Comparison of ENCODE assay signal across 8 cellular contexts in genomic region chr1:26305667-26306289, GRCh38.
DNase-seq lines count a peak whose midpoint lies in the region; ATAC-seq and TF ChIP-seq lines count a peak whose summit lies in the region.

No MANE protein-coding gene starts in this region.

- ATAC-seq in HG02759 (IDR thresholded peaks at IDR 0.05; ENCODE audit: unreplicated experiment) (peak; percentile 8), GM19395 (IDR thresholded peaks at IDR 0.05; ENCODE audit: unreplicated experiment) (no peak)

- no peak for TF ChIP-seq CTCF in C4-2B (conservative IDR thresholded peaks at IDR 0.05)

- peak overlapping the region; percentile 41 for H3K9ac ChIP-seq in iPS-15b (ENCODE audit: low read depth, low read length)
- peak overlapping the region; percentile 80 to 83 for H3K9ac ChIP-seq in stomach smooth muscle (ENCODE audit: low read length in 2 of 2)

- H3K27ac ChIP-seq in C4-2B (peak overlapping the region; percentile 74), stomach smooth muscle (ENCODE audit: low read length) (peak overlapping the region; percentile 6)

- H3K9me3 ChIP-seq in iPS-15b (ENCODE audit: control insufficient read depth, insufficient read depth, low read length) (no peaks in the 10 kb centered on the region), stomach smooth muscle (ENCODE audit: control insufficient read depth in 2 of 2, low read length in 2 of 2) (no peaks in the 10 kb centered on the region)

- peaks cover 6% of the 10 kb centered on the region for H3K4me1 ChIP-seq in iPS-15b (ENCODE audit: control insufficient read depth, insufficient read depth, low read length)
- H3K4me1 ChIP-seq in stomach smooth muscle (ENCODE audit: control insufficient read depth, insufficient read depth, low read length), result peaks cover 11% of the 10 kb centered on the region

- H3K4me3 ChIP-seq in iPS-15b (ENCODE audit: low read depth, low read length) (peak overlapping the region; percentile 96), stomach smooth muscle (ENCODE audit: low read length in 2 of 2) (peak overlapping the region; percentile 77 to 96)

- H3K36me3 ChIP-seq in iPS-15b (ENCODE audit: control insufficient read depth, insufficient read depth, low read length) (no peaks in the 10 kb centered on the region), stomach smooth muscle (ENCODE audit: control insufficient read depth in 2 of 2, insufficient read depth in 2 of 2, low read length in 2 of 2) (no peaks in the 10 kb centered on the region)

- H3K27me3 ChIP-seq in iPS-15b (ENCODE audit: control insufficient read depth, insufficient read depth, low read length), result no peaks in the 10 kb centered on the region
- no peaks in the 10 kb centered on the region for H3K27me3 ChIP-seq in stomach smooth muscle (ENCODE audit: control insufficient read depth in 1 of 2, insufficient read depth in 2 of 2, low read length in 2 of 2)

- DNase-seq in UCSD-AML1 (lab: John Stamatoyannopoulos, UW; ENCODE audit: unreplicated experiment), result peak; percentile 46
- no peak for DNase-seq in stimulated activated CD4-positive, alpha-beta T cell treated with anti-CD3 and anti-CD28 coated beads, Interleukin-1b, Interleukin-23, amount 100 ng/mL, for 48 hours
- DNase-seq in DMS 273 (lab: John Stamatoyannopoulos, UW; ENCODE audit: unreplicated experiment), result no peak
